In the genomic region with DNA sequence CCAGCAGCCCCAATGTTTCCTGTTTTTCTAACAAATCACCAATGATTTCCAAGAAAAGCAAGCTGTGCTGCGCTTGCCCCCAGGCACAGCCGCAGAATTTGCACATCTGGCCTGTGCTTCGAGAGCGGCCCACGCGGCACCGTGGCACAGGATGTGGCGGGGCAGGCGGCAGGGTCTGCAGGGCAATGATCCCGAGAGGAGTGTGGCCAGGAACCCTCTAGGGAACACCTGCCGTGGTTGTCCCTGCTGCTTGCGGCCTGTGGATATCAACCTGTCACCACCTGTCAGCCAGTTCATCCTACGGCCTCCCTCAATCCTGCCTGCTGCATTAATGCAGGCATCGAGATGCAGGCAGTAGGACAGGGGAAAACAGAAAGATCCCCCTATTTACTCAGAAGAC, we compare ENCODE assay signal across 8 cellular contexts. TPM values are rescaled to one million over a fixed set of nuclear protein-coding genes. Genes with fewer than 3 reads are reported as not detected.
A peak's percentile ranks its signal among the peaks of the same experiment; 100 is the strongest.
DNase-seq lines count a peak whose midpoint lies in the region; ATAC-seq and TF ChIP-seq lines count a peak whose summit lies in the region.

No MANE protein-coding gene starts in this region.

- intact Hi-C loops in stomach (cut with DNase I; ENCODE audit: low total_unique reads) = no loop called here

- no peak for TF ChIP-seq EP300 in stomach (IDR thresholded peaks at IDR 0.05)

- peaks cover 15% of the 10 kb centered on the region for H3K36me3 ChIP-seq in CD8-positive, alpha-beta memory T cell (ENCODE audit: insufficient read depth, low read length)
- no peaks in the 10 kb centered on the region for H3K36me3 ChIP-seq in stomach

- peak overlapping the region; percentile 43 for H3K4me3 ChIP-seq in CD8-positive, alpha-beta memory T cell (ENCODE audit: low read length)
- no peak overlapping the region for H3K4me3 ChIP-seq in stomach

- peak overlapping the region; percentile 44 to 92 (median 83) for H3K4me3 Mint-ChIP-seq in CD8-positive, alpha-beta memory T cell
- H3K4me3 Mint-ChIP-seq in naive B cell = peak overlapping the region in 7 of 8 donors; percentile 61 to 86 (median 76)

- CTCF ChIA-PET in CD8-positive, alpha-beta memory T cell (lab: Charles Lee) = interaction anchor here (1.0 to 5.2 kb wide), 6 partner anchors 13 to 57 kb away, joined by 3 to 26 read pairs (median 9); a partner anchor contains a TSS

- peaks cover 89 to 96% (median 96%) of the 10 kb centered on the region in 3 donors for H3K4me1 Mint-ChIP-seq in CD8-positive, alpha-beta memory T cell
- peaks cover 52 to 69% (median 58%) of the 10 kb centered on the region in 3 donors for H3K4me1 Mint-ChIP-seq in naive B cell

- no peaks in the 10 kb centered on the region for H3K27me3 Mint-ChIP-seq in CD8-positive, alpha-beta memory T cell
- no peaks in the 10 kb centered on the region for H3K27me3 Mint-ChIP-seq in naive B cell

- POLR2A ChIA-PET in CD8-positive, alpha-beta memory T cell (lab: Charles Lee) = interaction anchor here (0.9 to 1.7 kb wide), 7 partner anchors 12 to 42 kb away, joined by 3 to 22 read pairs (median 4); a partner anchor contains a TSS

- H3K9me3 ChIP-seq in CD8-positive, alpha-beta memory T cell (ENCODE audit: low read length) = no peaks in the 10 kb centered on the region
- peaks cover 0 to 17% (median 5%) of the 10 kb centered on the region in 4 donors for H3K9me3 ChIP-seq in stomach

- peak overlapping the region; percentile 51 for H3K27ac ChIP-seq in CD8-positive, alpha-beta memory T cell (ENCODE audit: low read depth, low read length)
- H3K27ac ChIP-seq in stomach = peak overlapping the region in 2 of 5 donors; percentile 27 to 38

- ATAC-seq in HG03025 (IDR thresholded peaks at IDR 0.05; ENCODE audit: low FRiP score, unreplicated experiment) (peak; percentile 37), naive B cell (ENCODE audit: low read depth in 2 of 2) (peak; percentile 78 to 80)

- H3K36me3 Mint-ChIP-seq in CD8-positive, alpha-beta memory T cell = peaks cover 18 to 53% (median 23%) of the 10 kb centered on the region in 3 donors
- peaks cover 25 to 32% of the 10 kb centered on the region in 2 donors for H3K36me3 Mint-ChIP-seq in naive B cell

- no peaks in the 10 kb centered on the region for H3K9me3 Mint-ChIP-seq in CD8-positive, alpha-beta memory T cell
- H3K9me3 Mint-ChIP-seq in naive B cell = no peaks in the 10 kb centered on the region

- H3K27ac Mint-ChIP-seq in CD8-positive, alpha-beta memory T cell = peak overlapping the region; percentile 90 to 100 (median 96)
- H3K27ac Mint-ChIP-seq in naive B cell = peak overlapping the region; percentile 62 to 93 (median 85)

- 69 to 85% (median 76%) methylated on average over 13 to 14 of the region's 14 CpGs for WGBS in stomach, 5 donors

- no peak for TF ChIP-seq CTCF in stomach (IDR thresholded peaks at IDR 0.05)

- no peak for TF ChIP-seq POLR2A in stomach (IDR thresholded peaks at IDR 0.05)

- H3K4me1 ChIP-seq in CD8-positive, alpha-beta memory T cell (ENCODE audit: insufficient read depth, low read length) = peaks cover 67% of the 10 kb centered on the region
- H3K4me1 ChIP-seq in stomach = no peaks in the 10 kb centered on the region

- no peaks in the 10 kb centered on the region for H3K27me3 ChIP-seq in CD8-positive, alpha-beta memory T cell (ENCODE audit: insufficient read depth, low read length, poor library complexity, severe bottlenecking)
- H3K27me3 ChIP-seq in stomach = peaks cover 0 to 29% (median 0%) of the 10 kb centered on the region in 3 donors

- DNase-seq in CD8-positive, alpha-beta memory T cell = peak; percentile 47 to 79 (median 72)
- DNase-seq in activated CD8-positive, alpha-beta memory T cell treated with anti-CD3 and anti-CD28 coated beads, Interleukin-2, amount 50 U/mL, for 48 hours = peak; percentile 81
- DNase-seq in naive B cell (peak; percentile 40), NCI-H69 (lab: John Stamatoyannopoulos, UW) (no peak), glomerular visceral epithelial cell (ENCODE audit: extremely low spot score) (no peak), stomach (no peak), NCI-H345 (lab: John Stamatoyannopoulos, UW) (no peak)

RNA-seq across cellular contexts. Expression of a gene that starts 24.0 kb away (rescaled TPM):
- 10 to 100 TPM; 28.6 to 30.2 TPM for total RNA-seq in CD8-positive, alpha-beta memory T cell
- 71.6 TPM for polyA plus RNA-seq in CD8-positive, alpha-beta memory T cell
- polyA plus RNA-seq in naive B cell (ENCODE audit: low read depth in 6 of 6) (10 to 100 TPM in 3 of 6 donors, 1 to 10 TPM in 3; 9.7 to 24.8 (median 11.7) TPM), stomach (1 to 10 TPM in 2 of 3 donors, under 1 TPM in 1; 0.90 to 3.4 (median 2.9) TPM)
- total RNA-seq in stomach = 10 to 100 TPM in 2 of 5 donors, 1 to 10 TPM in 2, not detected in 1; 5.1 to 29.8 (median 13.2) TPM

Comparison
In these comparisons a context has a peak if more than half of its experiments do, and no peak if none do; other contexts are left out.
1. DNase-seq: peak in CD8-positive, alpha-beta memory T cell (5 of 5), activated CD8-positive, alpha-beta memory T cell treated with anti-CD3 and anti-CD28 coated beads, Interleukin-2, amount 50 U/mL, for 48 hours (single experiment) and naive B cell (single experiment); none in NCI-H69 (single experiment), glomerular visceral epithelial cell (single experiment), stomach (single experiment) and NCI-H345 (single experiment).